14 cellular contexts compared by ENCODE assay signal in the genomic region with DNA sequence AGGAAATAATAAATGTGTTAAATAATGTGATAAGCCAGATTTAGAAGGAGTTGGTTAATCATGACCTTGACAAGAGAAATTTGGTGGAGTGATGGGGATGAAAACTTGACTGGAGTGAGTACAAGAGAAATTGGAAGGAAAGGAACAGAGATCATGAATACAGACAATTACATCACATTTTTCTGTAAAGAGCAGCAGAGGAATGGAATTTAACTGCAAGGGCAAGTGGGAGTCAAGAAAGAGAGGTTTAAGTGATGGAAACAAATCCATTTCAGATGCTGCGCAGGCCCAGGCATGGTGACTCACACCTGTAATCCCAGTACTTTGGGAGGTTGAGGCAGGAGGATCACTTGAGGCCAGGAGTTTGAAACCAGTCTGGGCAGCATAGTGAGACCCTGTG. TPM values are rescaled to one million over a fixed set of nuclear protein-coding genes. Genes with fewer than 3 reads are reported as not detected.
DNase-seq lines count a peak whose midpoint lies in the region; ATAC-seq and TF ChIP-seq lines count a peak whose summit lies in the region.
"Had no signal": no experiment of that assay in that cellular context is flagged by ENCODE, and none has a peak within 500 bp of the region (broad histone marks: within the 10 kb centered on the region; RNA-seq: fewer than 3 reads in every experiment).

No MANE protein-coding gene starts in this region.

- H3K27ac Mint-ChIP-seq in activated CD4-positive, alpha-beta T cell treated with anti-CD3 and anti-CD28 coated beads, Interleukin-2, amount 10 ng/mL, durations not matched to agents 24 days and 14 days, result no peak overlapping the region
- peak overlapping the region; percentile 5 for H3K27ac Mint-ChIP-seq in nephron progenitor cell
- H3K27ac Mint-ChIP-seq: HFFc6 had no signal

- DNase-seq in activated CD4-positive, alpha-beta T cell treated with anti-CD3 and anti-CD28 coated beads, Interleukin-2, amount 10 ng/mL, durations not matched to agents 24 days and 14 days, result peak; percentile 40
- no peak for DNase-seq in activated CD4-positive, alpha-beta T cell treated with anti-CD3 and anti-CD28 coated beads for 1 hour
- DNase-seq in adipocyte (ENCODE audit: low read depth), result peak; percentile 53
- DNase-seq in dedifferentiated amniotic fluid mesenchymal stem cell (ENCODE audit: extremely low spot score), result peak; percentile 52
- DNase-seq in nephron progenitor cell, result no peak
- DNase-seq in NCI-H524 treated with DMSO at 0.1 percent for 48 hours (lab: John Stamatoyannopoulos, UW), result no peak
- DNase-seq: CD4-positive, CD25-positive, alpha-beta regulatory T cell; DMS53; HFFc6 had no signal

- no peaks in the 10 kb centered on the region for H3K36me3 ChIP-seq in adipocyte (ENCODE audit: control insufficient read depth, insufficient read depth, low read length, severe bottlenecking)
- H3K36me3 ChIP-seq: BLaER1 treated with 17β-estradiol and CSF1 and Interleukin-3, amounts not matched to agents 10 nM and 100 nM; HAP-1 had no signal

- H3K9ac ChIP-seq in adipocyte (ENCODE audit: low read length), result no peak overlapping the region
- H3K9ac ChIP-seq: BLaER1 treated with 17β-estradiol and CSF1 and Interleukin-3, amounts not matched to agents 10 nM and 100 nM had no signal

- H3K4me3 ChIP-seq in adipocyte (ENCODE audit: low read length), result no peak overlapping the region
- H3K4me3 ChIP-seq: BLaER1 treated with 17β-estradiol and CSF1 and Interleukin-3, amounts not matched to agents 10 nM and 100 nM; GM12878; HAP-1 had no signal

- H3K36me3 Mint-ChIP-seq in activated CD4-positive, alpha-beta T cell treated with anti-CD3 and anti-CD28 coated beads, Interleukin-2, amount 10 ng/mL, durations not matched to agents 24 days and 14 days (ENCODE audit: low read depth), result no peaks in the 10 kb centered on the region
- H3K36me3 Mint-ChIP-seq in nephron progenitor cell (ENCODE audit: low read depth), result no peaks in the 10 kb centered on the region
- H3K36me3 Mint-ChIP-seq: CD4-positive, CD25-positive, alpha-beta regulatory T cell had no signal

- H3K9me3 Mint-ChIP-seq in activated CD4-positive, alpha-beta T cell treated with anti-CD3 and anti-CD28 coated beads, Interleukin-2, amount 10 ng/mL, durations not matched to agents 24 days and 14 days, result no peaks in the 10 kb centered on the region
- no peaks in the 10 kb centered on the region for H3K9me3 Mint-ChIP-seq in nephron progenitor cell
- H3K9me3 Mint-ChIP-seq: CD4-positive, CD25-positive, alpha-beta regulatory T cell; HFFc6 had no signal

- intact Hi-C loops in activated CD4-positive, alpha-beta T cell treated with anti-CD3 and anti-CD28 coated beads, Interleukin-2, amount 10 ng/mL, durations not matched to agents 24 days and 14 days (cut with micrococcal nuclease), result no loop called here

- no peaks in the 10 kb centered on the region for H3K27me3 Mint-ChIP-seq in activated CD4-positive, alpha-beta T cell treated with anti-CD3 and anti-CD28 coated beads, Interleukin-2, amount 10 ng/mL, durations not matched to agents 24 days and 14 days
- H3K27me3 Mint-ChIP-seq in nephron progenitor cell (ENCODE audit: low read depth, poor library complexity), result no peaks in the 10 kb centered on the region
- H3K27me3 Mint-ChIP-seq: CD4-positive, CD25-positive, alpha-beta regulatory T cell had no signal

- no peak overlapping the region for H3K4me3 Mint-ChIP-seq in activated CD4-positive, alpha-beta T cell treated with anti-CD3 and anti-CD28 coated beads, Interleukin-2, amount 10 ng/mL, durations not matched to agents 24 days and 14 days
- no peak overlapping the region for H3K4me3 Mint-ChIP-seq in nephron progenitor cell
- H3K4me3 Mint-ChIP-seq: CD4-positive, CD25-positive, alpha-beta regulatory T cell; HFFc6 had no signal

- H3K9me3 ChIP-seq in adipocyte (ENCODE audit: control insufficient read depth, low read length), result no peaks in the 10 kb centered on the region
- H3K9me3 ChIP-seq: BLaER1 treated with 17β-estradiol and CSF1 and Interleukin-3, amounts not matched to agents 10 nM and 100 nM; HAP-1 had no signal

- no peaks in the 10 kb centered on the region for H3K4me1 Mint-ChIP-seq in activated CD4-positive, alpha-beta T cell treated with anti-CD3 and anti-CD28 coated beads, Interleukin-2, amount 10 ng/mL, durations not matched to agents 24 days and 14 days
- peaks cover 24% of the 10 kb centered on the region for H3K4me1 Mint-ChIP-seq in nephron progenitor cell
- H3K4me1 Mint-ChIP-seq: CD4-positive, CD25-positive, alpha-beta regulatory T cell had no signal

- H3K4me1 ChIP-seq in adipocyte (ENCODE audit: control insufficient read depth, insufficient read depth, low read length), result peaks cover 11% of the 10 kb centered on the region
- H3K4me1 ChIP-seq: HAP-1 had no signal

- no peaks in the 10 kb centered on the region for H3K27me3 ChIP-seq in adipocyte (replicated peaks; ENCODE audit: control insufficient read depth, insufficient read depth, low read length)
- H3K27me3 ChIP-seq: BLaER1 treated with 17β-estradiol and CSF1 and Interleukin-3, amounts not matched to agents 10 nM and 100 nM had no signal

- ATAC-seq in HG03045 (IDR thresholded peaks at IDR 0.05; ENCODE audit: unreplicated experiment), result no peak
- no peak for ATAC-seq in HG03442 (IDR thresholded peaks at IDR 0.05; ENCODE audit: unreplicated experiment)
- ATAC-seq: GM12878 had no signal

- no peak for TF ChIP-seq CTCF in nephron progenitor cell (IDR thresholded peaks at IDR 0.05)

RNA-seq across cellular contexts. Expression of a gene that starts 46.7 kb away (rescaled TPM):
- 6.6 and 7.8 TPM in 2 replicates for total RNA-seq in activated CD4-positive, alpha-beta T cell treated with anti-CD3 and anti-CD28 coated beads, Interleukin-2, amount 10 ng/mL, durations not matched to agents 24 days and 14 days

Comparison
In these comparisons a context has a peak if more than half of its experiments do, and no peak if none do; other contexts are left out.
1. DNase-seq: peak in activated CD4-positive, alpha-beta T cell treated with anti-CD3 and anti-CD28 coated beads, Interleukin-2, amount 10 ng/mL, durations not matched to agents 24 days and 14 days (single experiment), adipocyte (single experiment) and dedifferentiated amniotic fluid mesenchymal stem cell (single experiment); none in activated CD4-positive, alpha-beta T cell treated with anti-CD3 and anti-CD28 coated beads for 1 hour (single experiment), nephron progenitor cell (single experiment) and NCI-H524 treated with DMSO at 0.1 percent for 48 hours (single experiment).